In genomic region chr6:27776504-27776903, GRCh38 we compare ENCODE assay signal across 23 cellular contexts.
DNase-seq lines count a peak whose midpoint lies in the region; ATAC-seq, FAIRE-seq and TF ChIP-seq lines count a peak whose summit lies in the region.
"Had no signal": no experiment of that assay in that cellular context is flagged by ENCODE, and none has a peak within 500 bp of the region (broad histone marks: within the 10 kb centered on the region; RNA-seq: fewer than 3 reads in every experiment).

No MANE protein-coding gene starts in this region.

- peak overlapping the region; percentile 84 for H3K4me2 ChIP-seq in A549
- H3K4me2 ChIP-seq in K562 (ENCODE audit: insufficient read depth, low read length) = peak overlapping the region; percentile 64

- intact Hi-C loops in K562 (cut with micrococcal nuclease) = no loop called here
- intact Hi-C loops in sigmoid colon (cut with DNase I) = no loop called here

- ATAC-seq in A549 (no peak), K562 (no peak), GM21529 (IDR thresholded peaks at IDR 0.05; ENCODE audit: unreplicated experiment) (no peak)
- ATAC-seq: CD8-positive, alpha-beta T cell; HCT116; Right ventricle myocardium inferior had no signal

- 80% methylated on average over 4 of the region's 4 CpGs for WGBS in A549 (ENCODE audit: missing lambda C conversion rate)
- 73% methylated on average over 4 of the region's 4 CpGs for WGBS in K562 (ENCODE audit: insufficient coverage, low coverage, missing lambda C conversion rate)
- WGBS in sigmoid colon, 2 donors = 94 to 97% methylated on average over 4 of the region's 4 CpGs

- in situ Hi-C loops in K562 (cut with MboI) = no loop called here

- peaks cover 13% of the 10 kb centered on the region; the same call in 2 of the 3 replicates for H3K4me1 ChIP-seq in A549
- peaks cover 17% of the 10 kb centered on the region for H3K4me1 ChIP-seq in HUES48 (ENCODE audit: control insufficient read depth, insufficient read depth, low read length)
- peaks cover 22 to 40% of the 10 kb centered on the region in 2 experiments for H3K4me1 ChIP-seq in K562 (replicated peaks in 1 of 2; ENCODE audit: control insufficient read depth in 2 of 2, insufficient read depth in 2 of 2, low read length in 2 of 2)
- peaks cover 0 to 5% (median 4%) of the 10 kb centered on the region in 4 donors for H3K4me1 ChIP-seq in sigmoid colon
- H3K4me1 ChIP-seq: SJSA1 had no signal

- BruUV-seq in K562 (replicated peaks; lab: Mats Ljungman, UMichigan) = no TSS peak

- H2AFZ ChIP-seq in K562 (ENCODE audit: low read depth, low read length) = peak overlapping the region; percentile 88

- no peaks in the 10 kb centered on the region for H3K79me2 ChIP-seq in K562 (ENCODE audit: control insufficient read depth, insufficient read depth, low read length)

- no peak for TF ChIP-seq EP300 in A549 (IDR thresholded peaks at IDR 0.05)
- TF ChIP-seq EP300 in K562 (IDR thresholded peaks at IDR 0.05; ENCODE audit: low read length) = no peak
- no peak for TF ChIP-seq EP300 in sigmoid colon (IDR thresholded peaks at IDR 0.05)

- TF ChIP-seq RAD21 in A549 (conservative IDR thresholded peaks at IDR 0.05 in 1 of 2, IDR thresholded peaks at IDR 0.05 in 1 of 2) (no peak), K562 (CRISPR knock-in tag; conservative IDR thresholded peaks at IDR 0.05 in 1 of 2, IDR thresholded peaks at IDR 0.05 in 1 of 2) (no peak)

- H3K4me3 ChIP-seq in A549 = no peak overlapping the region
- H3K4me3 ChIP-seq in HUES48 (ENCODE audit: low read depth, low read length) = peak overlapping the region; percentile 67; the same call in 1 of the 2 replicates
- no peak overlapping the region for H3K4me3 ChIP-seq in K562
- H3K4me3 ChIP-seq in sigmoid colon = no peak overlapping the region
- H3K4me3 ChIP-seq: GM23248, SJSA1 had no signal

- no peak for TF ChIP-seq CTCF in A549 (IDR thresholded peaks at IDR 0.05)
- TF ChIP-seq CTCF in K562 (IDR thresholded peaks at IDR 0.05 in 2 of 3, conservative IDR thresholded peaks at IDR 0.05 in 1 of 3; ENCODE audit: insufficient read depth in 2 of 3, low read depth in 1 of 3, low read length in 3 of 3) = no peak
- no peak for TF ChIP-seq CTCF in sigmoid colon (IDR thresholded peaks at IDR 0.05)

- CTCF ChIA-PET in A549 (lab: Yijun Ruan, JAX) (interaction anchor here (0.7 to 0.8 kb wide), 2 partner anchors 12 to 214 kb away, joined by 3 to 5 read pairs; no protein-coding TSS in a partner anchor), K562 (lab: Yijun Ruan, JAX; ENCODE audit: low intra/inter-chr PET ratio) (no interaction called here)

- DNase-seq in A549 (ENCODE audit: low read depth in 1 of 2, low spot score in 1 of 2) = no peak
- no peak for DNase-seq in K562 (ENCODE audit: extremely low read depth in 1 of 4, low spot score in 3 of 4)
- DNase-seq in islet precursor cell = peak; percentile 14
- no peak for DNase-seq in sigmoid colon
- DNase-seq in NOMO-1 treated with DMSO at 0.1 percent for 48 hours (lab: John Stamatoyannopoulos, UW; ENCODE audit: unreplicated experiment) = no peak
- DNase-seq: 8988T; AML-193; C1 segment of cervical spinal cord; GF-D8; Karpas-422; NCI-H1105 treated with DMSO at 0.1 percent for 48 hours; NCI-H2029 treated with DMSO at 0.1 percent for 48 hours; NCI-H510A treated with DMSO at 0.1 percent for 48 hours; NCI-H748 treated with DMSO at 0.1 percent for 48 hours; NK-92 treated with Interleukin-12 subunit alpha and Interleukin-12 subunit beta, amount 100 ng/mL, for 24 hours had no signal

- no peak overlapping the region for H3K9ac ChIP-seq in HUES48 (ENCODE audit: low read depth, low read length)
- H3K9ac ChIP-seq in K562 (ENCODE audit: insufficient read depth in 1 of 2, low read depth in 2 of 2, low read length in 2 of 2) = peak overlapping the region; percentile 34 to 75; a peak in 3 of 4 replicates
- H3K9ac ChIP-seq: GM23248 had no signal

- H3K9me1 ChIP-seq in K562 (ENCODE audit: control insufficient read depth, insufficient read depth, low read length) = no peaks in the 10 kb centered on the region

- no peak for TF ChIP-seq POLR2A in A549 (IDR thresholded peaks at IDR 0.05; ENCODE audit: low read length)
- no peak for TF ChIP-seq POLR2A in K562 (conservative IDR thresholded peaks at IDR 0.05)
- TF ChIP-seq POLR2A in sigmoid colon (IDR thresholded peaks at IDR 0.05) = no peak

- H3K36me3 ChIP-seq in HUES48 (ENCODE audit: control insufficient read depth, insufficient read depth, low read length) (no peaks in the 10 kb centered on the region), K562 (ENCODE audit: control insufficient read depth, insufficient read depth, low read length) (no peaks in the 10 kb centered on the region), sigmoid colon (no peaks in the 10 kb centered on the region)
- H3K36me3 ChIP-seq: SJSA1 had no signal

- no peaks in the 10 kb centered on the region for H4K20me1 ChIP-seq in K562 (replicated peaks; ENCODE audit: control insufficient read depth, insufficient read depth, low read length)

- FAIRE-seq in A549 (lab: Jason Lieb, UNC) = no peak
- FAIRE-seq in K562 (lab: Jason Lieb, UNC) = no peak
- FAIRE-seq: HTR-8/SVneo had no signal

- POLR2A ChIA-PET in A549 (lab: Yijun Ruan, JAX) = interaction anchor here (1.4 kb wide), 1 partner anchor 33 kb away, joined by 3 read pairs; a partner anchor contains a TSS
- POLR2A ChIA-PET in K562 (lab: Yijun Ruan, JAX) = interaction anchor here (0.6 to 1.5 kb wide), 9 partner anchors 8 to 176 kb away, joined by 3 to 7 read pairs (median 4); no protein-coding TSS in a partner anchor

- H3K27ac ChIP-seq in A549 = no peak overlapping the region
- H3K27ac ChIP-seq in HUES48 (ENCODE audit: low read depth, low read length) = no peak overlapping the region
- H3K27ac ChIP-seq in K562 (ENCODE audit: extremely low read depth, low read depth, low read length) = peak overlapping the region; percentile 80
- H3K27ac ChIP-seq in sigmoid colon = no peak overlapping the region
- H3K27ac ChIP-seq: GM23248, SJSA1 had no signal

- H3K27me3 ChIP-seq in HUES48 (ENCODE audit: control insufficient read depth, insufficient read depth, low read length) = peaks cover 47% of the 10 kb centered on the region
- H3K27me3 ChIP-seq in K562 (ENCODE audit: control insufficient read depth in 2 of 2, insufficient read depth in 2 of 2, low read length in 2 of 2) = no peaks in the 10 kb centered on the region
- H3K27me3 ChIP-seq in sigmoid colon = peaks cover 0 to 28% (median 18%) of the 10 kb centered on the region in 3 donors

- no peaks in the 10 kb centered on the region for H3K9me3 ChIP-seq in A549
- H3K9me3 ChIP-seq in HUES48 (ENCODE audit: control insufficient read depth, insufficient read depth, low read length) = 0 out of 2 replicates have a peak, but pooled peaks cover 2% of the 10 kb centered on the region
- no peaks in the 10 kb centered on the region for H3K9me3 ChIP-seq in K562 (replicated peaks; ENCODE audit: control insufficient read depth, insufficient read depth, low read depth, low read length)
- no peaks in the 10 kb centered on the region for H3K9me3 ChIP-seq in sigmoid colon
- H3K9me3 ChIP-seq: SJSA1 had no signal

TF ChIP-seq in A549, 52 proteins besides CTCF, POLR2A, EP300 and RAD21 (continues in another document):
- TF ChIP-seq FOXS1 (CRISPR knock-in tag; IDR thresholded peaks at IDR 0.05) (no peak), ZFP36 (IDR thresholded peaks at IDR 0.05; ENCODE audit: borderline replicate concordance, partially characterized antibody) (no peak), KDM5A (IDR thresholded peaks at IDR 0.05) (no peak), ZSCAN20 (CRISPR knock-in tag; IDR thresholded peaks at IDR 0.05) (no peak), TFCP2L1 (CRISPR knock-in tag; IDR thresholded peaks at IDR 0.05) (no peak), SREBF2 (IDR thresholded peaks at IDR 0.05) (no peak), RCOR1 (IDR thresholded peaks at IDR 0.05; ENCODE audit: low read depth, low read length) (no peak), HDAC2 (IDR thresholded peaks at IDR 0.05) (no peak), RNF2 (IDR thresholded peaks at IDR 0.05; ENCODE audit: borderline replicate concordance, low read depth) (no peak), RARB (CRISPR knock-in tag; IDR thresholded peaks at IDR 0.05) (no peak), PHF8 (IDR thresholded peaks at IDR 0.05; ENCODE audit: borderline replicate concordance, low read depth) (no peak), BHLHE40 (IDR thresholded peaks at IDR 0.05; ENCODE audit: low read depth, low read length) (no peak), CHD4 (IDR thresholded peaks at IDR 0.05; ENCODE audit: borderline replicate concordance) (no peak), HOXB5 (CRISPR knock-in tag; IDR thresholded peaks at IDR 0.05) (no peak), HOXB13 (CRISPR knock-in tag; IDR thresholded peaks at IDR 0.05; ENCODE audit: low read depth) (no peak)

TF ChIP-seq in K562, 482 proteins besides CTCF, POLR2A, EP300 and RAD21:
- TF ChIP-seq NCOA1 (IDR thresholded peaks at IDR 0.05; ENCODE audit: low read depth) = no peak
- TF ChIP-seq BRD4 (IDR thresholded peaks at IDR 0.05) = peak; percentile 6; the same call in 1 of the 2 replicates
- TF ChIP-seq, protein P1, sequence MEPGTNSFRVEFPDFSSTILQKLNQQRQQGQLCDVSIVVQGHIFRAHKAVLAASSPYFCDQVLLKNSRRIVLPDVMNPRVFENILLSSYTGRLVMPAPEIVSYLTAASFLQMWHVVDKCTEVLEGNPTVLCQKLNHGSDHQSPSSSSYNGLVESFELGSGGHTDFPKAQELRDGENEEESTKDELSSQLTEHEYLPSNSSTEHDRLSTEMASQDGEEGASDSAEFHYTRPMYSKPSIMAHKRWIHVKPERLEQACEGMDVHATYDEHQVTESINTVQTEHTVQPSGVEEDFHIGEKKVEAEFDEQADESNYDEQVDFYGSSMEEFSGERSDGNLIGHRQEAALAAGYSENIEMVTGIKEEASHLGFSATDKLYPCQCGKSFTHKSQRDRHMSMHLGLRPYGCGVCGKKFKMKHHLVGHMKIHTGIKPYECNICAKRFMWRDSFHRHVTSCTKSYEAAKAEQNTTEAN (CRISPR knock-in tag; IDR thresholded peaks at IDR 0.05) = no peak
- TF ChIP-seq ZFX (CRISPR knock-in tag; IDR thresholded peaks at IDR 0.05) = 0 out of 2 replicates have a peak, but pooled peaks have one; percentile 2
- no peak for TF ChIP-seq ZNF445 (CRISPR knock-in tag; IDR thresholded peaks at IDR 0.05; ENCODE audit: low read depth)
- TF ChIP-seq ZNF398 (CRISPR knock-in tag; IDR thresholded peaks at IDR 0.05) = no peak
TF ChIP-seq in K562: peak in this region for 2.
